ENCODE assay signal across 8 cellular contexts in the genomic region with DNA sequence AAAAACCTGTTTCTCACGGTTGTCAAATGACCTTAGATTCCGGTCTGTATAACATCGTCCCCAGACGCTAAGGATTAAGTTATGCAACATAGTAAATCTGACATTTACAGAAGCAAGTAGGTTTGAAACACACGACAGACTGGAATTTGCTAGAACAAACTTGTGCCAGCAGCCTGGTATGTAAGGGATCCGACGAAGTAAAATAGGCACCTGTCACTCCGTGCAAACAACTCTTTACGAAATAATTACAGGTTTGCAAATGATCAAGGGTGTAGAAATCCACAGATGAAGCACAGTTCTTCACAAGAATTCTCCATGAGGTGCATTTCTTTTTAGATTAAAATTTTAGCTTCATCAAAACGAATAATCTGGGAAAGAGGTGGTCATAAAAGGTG. TPM values are rescaled to one million over a fixed set of nuclear protein-coding genes. Genes with fewer than 3 reads are reported as not detected.
DNase-seq lines count a peak whose midpoint lies in the region; ATAC-seq and TF ChIP-seq lines count a peak whose summit lies in the region.

No MANE protein-coding gene starts in this region.

- H3K27ac ChIP-seq in HL-60 (replicated peaks) (peak overlapping the region; percentile 66), left ventricle myocardium inferior (replicated peaks) (peak overlapping the region; percentile 80)

- H3K9me3 ChIP-seq in Caco-2 (no peaks in the 10 kb centered on the region), left ventricle myocardium inferior (replicated peaks) (no peaks in the 10 kb centered on the region)

- peak overlapping the region; percentile 83 for H3K27ac Mint-ChIP-seq in Caco-2 (ENCODE audit: unreplicated experiment)
- H3K27ac Mint-ChIP-seq in activated CD4-positive, alpha-beta memory T cell treated with anti-CD3 and anti-CD28 coated beads, Interleukin-2, amount 10 ng/mL, durations not matched to agents 7 days and 5 days = peak overlapping the region; percentile 68

- no peaks in the 10 kb centered on the region for H3K27me3 Mint-ChIP-seq in Caco-2 (ENCODE audit: insufficient read depth, unreplicated experiment)
- H3K27me3 Mint-ChIP-seq in activated CD4-positive, alpha-beta memory T cell treated with anti-CD3 and anti-CD28 coated beads, Interleukin-2, amount 10 ng/mL, durations not matched to agents 7 days and 5 days = no peaks in the 10 kb centered on the region

- intact Hi-C loops in Caco-2 (cut with micrococcal nuclease; ENCODE audit: unreplicated experiment) (no loop called here), left ventricle myocardium inferior (cut with micrococcal nuclease) (no loop called here)

- H3K36me3 ChIP-seq in Caco-2 (ENCODE audit: control insufficient read depth, insufficient read depth, low read length) (no peaks in the 10 kb centered on the region; the same call in none of the 2 replicates), left ventricle myocardium inferior (peaks cover 37% of the 10 kb centered on the region)

- POLR2A ChIA-PET in Caco-2 (lab: Charles Lee) = interaction anchor here (1.0 to 1.5 kb wide), 2 partner anchors 11 to 20 kb away, joined by 3 to 4 read pairs; no protein-coding TSS in a partner anchor
- POLR2A ChIA-PET in activated CD4-positive, alpha-beta memory T cell treated with anti-CD3 and anti-CD28 coated beads, Interleukin-2, amount 10 ng/mL, durations not matched to agents 7 days and 5 days (lab: Charles Lee) = interaction anchor here (0.7 to 1.6 kb wide), 17 partner anchors 9 to 383 kb away, joined by 3 to 6 read pairs (median 3); no protein-coding TSS in a partner anchor

- peaks cover 3% of the 10 kb centered on the region; the same call in 1 of the 2 replicates for H3K4me1 ChIP-seq in Caco-2
- peaks cover 44% of the 10 kb centered on the region for H3K4me1 ChIP-seq in left ventricle myocardium inferior

- TF ChIP-seq CTCF in Caco-2 (IDR thresholded peaks at IDR 0.05; ENCODE audit: insufficient read depth in 1 of 2, low read depth in 1 of 2, low read length in 1 of 2, severe bottlenecking in 1 of 2, unreplicated experiment in 1 of 2) (no peak), HL-60 (IDR thresholded peaks at IDR 0.05; ENCODE audit: insufficient read depth, low read length) (no peak), left ventricle myocardium inferior (IDR thresholded peaks at IDR 0.05; ENCODE audit: borderline replicate concordance) (no peak), retinal pigment epithelial cell (conservative IDR thresholded peaks at IDR 0.05; ENCODE audit: low read depth, low read length) (no peak)

- H3K27me3 ChIP-seq in Caco-2 (replicated peaks; ENCODE audit: control insufficient read depth, insufficient read depth, low read length) = no peaks in the 10 kb centered on the region
- H3K27me3 ChIP-seq in HL-60 (ENCODE audit: insufficient read depth, poor library complexity, severe bottlenecking) = no peaks in the 10 kb centered on the region
- no peaks in the 10 kb centered on the region for H3K27me3 ChIP-seq in left ventricle myocardium inferior (ENCODE audit: low read depth)

- CTCF ChIA-PET in Caco-2 (lab: Charles Lee) = interaction anchor here (0.6 to 1.0 kb wide), 6 partner anchors 9 to 597 kb away, joined by 3 to 7 read pairs (median 4); no protein-coding TSS in a partner anchor
- CTCF ChIA-PET in activated CD4-positive, alpha-beta memory T cell treated with anti-CD3 and anti-CD28 coated beads, Interleukin-2, amount 10 ng/mL, durations not matched to agents 7 days and 5 days (lab: Charles Lee) = interaction anchor here (0.6 to 1.5 kb wide), 17 partner anchors 9 to 310 kb away, joined by 3 to 21 read pairs (median 3); no protein-coding TSS in a partner anchor

- peak; percentile 12 for ATAC-seq in GM21360 (IDR thresholded peaks at IDR 0.05; ENCODE audit: unreplicated experiment)

- peak overlapping the region; percentile 86 for H3K4me3 ChIP-seq in Caco-2 (ENCODE audit: low read depth, low read length)
- peak overlapping the region; percentile 82 for H3K4me3 ChIP-seq in HL-60 (replicated peaks; ENCODE audit: insufficient read depth, low read length)
- peak overlapping the region; percentile 86 for H3K4me3 ChIP-seq in left ventricle myocardium inferior
- peak overlapping the region; percentile 81 for H3K4me3 ChIP-seq in retinal pigment epithelial cell (ENCODE audit: low read length)

- BruUV-seq in Caco-2 (replicated peaks; lab: Mats Ljungman, UMichigan) = TSS peak; percentile 49

- H3K9me3 Mint-ChIP-seq in Caco-2 (ENCODE audit: unreplicated experiment) = no peaks in the 10 kb centered on the region
- H3K9me3 Mint-ChIP-seq in activated CD4-positive, alpha-beta memory T cell treated with anti-CD3 and anti-CD28 coated beads, Interleukin-2, amount 10 ng/mL, durations not matched to agents 7 days and 5 days = no peaks in the 10 kb centered on the region

- peaks cover 9% of the 10 kb centered on the region for H3K4me1 Mint-ChIP-seq in Caco-2 (ENCODE audit: low read depth, unreplicated experiment)
- peaks cover 48% of the 10 kb centered on the region for H3K4me1 Mint-ChIP-seq in activated CD4-positive, alpha-beta memory T cell treated with anti-CD3 and anti-CD28 coated beads, Interleukin-2, amount 10 ng/mL, durations not matched to agents 7 days and 5 days

- DNase-seq in Caco-2 = peak in 1 of 2 experiments; percentile 4
- peak; percentile 7 to 10 for DNase-seq in HL-60 (ENCODE audit: low read depth in 1 of 2, low spot score in 1 of 2)
- DNase-seq in activated CD4-positive, alpha-beta memory T cell treated with anti-CD3 and anti-CD28 coated beads, Interleukin-2, amount 10 ng/mL, durations not matched to agents 7 days and 5 days = no peak
- DNase-seq in left ventricle myocardium inferior = no peak
- DNase-seq in retinal pigment epithelial cell (ENCODE audit: low read depth) = peak; percentile 48
- DNase-seq in germinal center (ENCODE audit: low spot score) = no peak
- DNase-seq in ureter (ENCODE audit: low spot score) = no peak

- peaks cover 6% of the 10 kb centered on the region for H3K36me3 Mint-ChIP-seq in Caco-2 (ENCODE audit: insufficient read depth, unreplicated experiment)
- H3K36me3 Mint-ChIP-seq in activated CD4-positive, alpha-beta memory T cell treated with anti-CD3 and anti-CD28 coated beads, Interleukin-2, amount 10 ng/mL, durations not matched to agents 7 days and 5 days (ENCODE audit: low read depth) = peaks cover 25% of the 10 kb centered on the region

- peak overlapping the region; percentile 89 for H3K4me3 Mint-ChIP-seq in Caco-2 (ENCODE audit: unreplicated experiment)
- H3K4me3 Mint-ChIP-seq in activated CD4-positive, alpha-beta memory T cell treated with anti-CD3 and anti-CD28 coated beads, Interleukin-2, amount 10 ng/mL, durations not matched to agents 7 days and 5 days = peak overlapping the region; percentile 97

RNA-seq across cellular contexts. Expression of a gene that starts 0.5 kb away (rescaled TPM):
- total RNA-seq in Caco-2 (2022) = 34.8 and 35.9 TPM in 2 replicates
- total RNA-seq in activated CD4-positive, alpha-beta memory T cell treated with anti-CD3 and anti-CD28 coated beads, Interleukin-2, amount 10 ng/mL, durations not matched to agents 7 days and 5 days = 10 to 100 TPM; 26.0 to 26.9 TPM
- 88.7 TPM for total RNA-seq in left ventricle myocardium inferior
- total RNA-seq in ureter = 26.9 TPM

Comparison
In these comparisons a context has a peak if more than half of its experiments do, and no peak if none do; other contexts are left out.
1. DNase-seq: peak in HL-60 (2 of 2) and retinal pigment epithelial cell (single experiment); none in activated CD4-positive, alpha-beta memory T cell treated with anti-CD3 and anti-CD28 coated beads, Interleukin-2, amount 10 ng/mL, durations not matched to agents 7 days and 5 days (single experiment), left ventricle myocardium inferior (single experiment), germinal center (single experiment) and ureter (single experiment).
2. Peak in every context shown above with its lines, with median percentiles within 50 percentile points of each other: H3K4me3 ChIP-seq.